ENCODE assay signal across 15 cellular contexts in genomic region chr14:18967134-18967533, GRCh38. TPM values are rescaled to one million over a fixed set of nuclear protein-coding genes. Genes with fewer than 3 reads are reported as not detected.
"Had no signal": no experiment of that assay in that cellular context is flagged by ENCODE, and none has a peak within 500 bp of the region (broad histone marks: within the 10 kb centered on the region; RNA-seq: fewer than 3 reads in every experiment).

TSS of gene POTEM (plus strand) at chr14:18967434. CDS start at chr14:18967486, 52 bp downstream.

RNA-seq across cellular contexts. Expression of gene POTEM, which starts in this region (rescaled TPM):
- total RNA-seq: stomach, subcutaneous adipose tissue, suprapubic skin, temporal lobe, thoracic aorta, thyroid gland, tibial nerve, transverse colon, upper lobe of left lung, upper lobe of right lung, ureter, urinary bladder, uterus, vagina had no signal
- polyA plus RNA-seq: stomach, thymus, urinary bladder had no signal
